In the genomic region with DNA sequence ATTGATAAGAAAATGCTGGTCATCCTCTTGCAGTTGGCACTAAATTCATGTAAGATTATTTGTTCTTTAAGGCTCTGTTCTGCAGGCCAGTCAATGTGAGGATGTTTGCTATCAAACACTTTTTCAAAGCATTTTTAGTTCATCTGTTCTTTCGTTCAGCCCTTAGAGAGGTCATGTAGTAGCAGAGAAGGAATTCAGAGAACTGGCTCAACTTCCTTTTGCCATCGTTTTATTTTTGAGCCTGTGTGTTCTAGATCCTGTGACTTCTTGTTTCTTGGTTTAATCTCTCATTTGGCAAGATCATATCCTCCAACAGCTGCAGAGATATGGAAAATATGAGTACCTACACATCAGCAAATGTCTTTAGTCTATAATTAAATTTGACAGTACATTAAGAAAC, we compare ENCODE assay signal across 16 cellular contexts.
"Had no signal": no experiment of that assay in that cellular context is flagged by ENCODE, and none has a peak within 500 bp of the region (broad histone marks: within the 10 kb centered on the region; RNA-seq: fewer than 3 reads in every experiment).

No MANE protein-coding gene starts in this region.

- DNase-seq: activated CD4-positive, alpha-beta T cell treated with anti-CD3 and anti-CD28 coated beads for 36 hours; activated CD8-positive, alpha-beta T cell treated with anti-CD3 and anti-CD28 coated beads for 36 hours; activated T-cell treated with anti-CD3 and anti-CD28 coated beads, Interleukin-2, amount 50 U/mL, for 72 hours; foreskin fibroblast; immature natural killer cell; midbrain; stomach; T-helper 9 cell; testis; upper lobe of right lung had no signal

- H3K27ac ChIP-seq: ascending aorta, breast epithelium, esophagus muscularis mucosa, stomach, upper lobe of right lung had no signal

- H3K4me3 ChIP-seq: ascending aorta, breast epithelium, esophagus muscularis mucosa, lung, stomach, testis, upper lobe of right lung had no signal

- H3K36me3 ChIP-seq: ascending aorta, breast epithelium, esophagus muscularis mucosa, stomach, upper lobe of right lung had no signal

- H3K4me1 ChIP-seq: breast epithelium, esophagus muscularis mucosa had no signal

- ATAC-seq: activated CD4-positive, alpha-beta T cell treated with anti-CD3 and anti-CD28 coated beads for 36 hours; activated CD8-positive, alpha-beta T cell treated with anti-CD3 and anti-CD28 coated beads for 36 hours; activated T-cell treated with anti-CD3 and anti-CD28 coated beads, Interleukin-2, amount 50 U/mL, for 72 hours; sciatic nerve; upper lobe of right lung had no signal

- H3K9me3 Mint-ChIP-seq: immature natural killer cell had no signal

- H3K27me3 ChIP-seq: ascending aorta, breast epithelium, esophagus muscularis mucosa, stomach, testis, upper lobe of right lung had no signal

- H3K4me3 Mint-ChIP-seq: activated CD4-positive, alpha-beta T cell treated with anti-CD3 and anti-CD28 coated beads for 36 hours; activated CD8-positive, alpha-beta T cell treated with anti-CD3 and anti-CD28 coated beads for 36 hours; immature natural killer cell; neural crest cell had no signal

- H3K27ac Mint-ChIP-seq: activated CD4-positive, alpha-beta T cell treated with anti-CD3 and anti-CD28 coated beads for 36 hours; activated CD8-positive, alpha-beta T cell treated with anti-CD3 and anti-CD28 coated beads for 36 hours; activated T-cell treated with anti-CD3 and anti-CD28 coated beads, Interleukin-2, amount 50 U/mL, for 72 hours had no signal

- H3K9me3 ChIP-seq: ascending aorta, breast epithelium, esophagus muscularis mucosa, stomach, testis, upper lobe of right lung had no signal

- H3K27me3 Mint-ChIP-seq: activated CD8-positive, alpha-beta T cell treated with anti-CD3 and anti-CD28 coated beads for 36 hours had no signal

- H3K36me3 Mint-ChIP-seq: immature natural killer cell had no signal
